31 cellular contexts compared by ENCODE assay signal in the genomic region with DNA sequence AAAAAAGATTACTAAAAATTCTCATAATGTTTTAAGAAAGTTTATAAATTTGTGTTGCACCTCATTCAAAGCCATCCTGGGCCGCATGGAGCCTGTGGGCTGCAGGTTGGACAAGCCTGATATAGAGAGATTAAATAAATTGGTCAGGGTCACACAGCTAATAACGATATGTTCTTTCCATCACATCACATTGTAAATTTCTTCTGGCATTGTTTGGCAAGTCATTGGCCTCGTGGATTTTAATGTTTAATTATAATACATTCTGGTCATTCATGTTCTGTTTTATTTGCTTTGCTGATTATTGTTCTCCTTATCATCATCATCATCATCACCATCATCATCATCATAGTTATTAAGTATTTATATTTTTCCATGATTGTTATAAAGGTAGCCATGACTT.
"Had no signal": no experiment of that assay in that cellular context is flagged by ENCODE, and none has a peak within 500 bp of the region (broad histone marks: within the 10 kb centered on the region; RNA-seq: fewer than 3 reads in every experiment).

No MANE protein-coding gene starts in this region.

- H3K4me1 ChIP-seq: ascending aorta had no signal

- H3K4me3 ChIP-seq: ascending aorta, cardiac muscle cell had no signal

- H3K27ac ChIP-seq: ascending aorta, cardiac muscle cell, WERI-Rb-1 had no signal

- FAIRE-seq: bronchial epithelial cell, TTC549 had no signal

- H3K27me3 ChIP-seq: ascending aorta, cardiac muscle cell had no signal

- H3K36me3 ChIP-seq: ascending aorta, cardiac muscle cell, WERI-Rb-1 had no signal

- DNase-seq: activated CD4-positive, alpha-beta memory T cell treated with anti-CD3 and anti-CD28 coated beads, Interleukin-2, amount 10 ng/mL, durations not matched to agents 7 days and 5 days; activated CD4-positive, alpha-beta T cell treated with anti-CD3 and anti-CD28 coated beads for 1 hour; activated CD4-positive, alpha-beta T cell treated with anti-CD3 and anti-CD28 coated beads for 36 hours; activated CD4-positive, alpha-beta T cell treated with anti-CD3 and anti-CD28 coated beads for 48 hours; activated CD4-positive, alpha-beta T cell treated with anti-CD3 and anti-CD28 coated beads, Interleukin-2, amount 10 ng/mL, durations not matched to agents 7 days and 5 days; activated CD4-positive, alpha-beta T cell treated with anti-CD3 and anti-CD28 coated beads, Interleukin-2, amount 50 U/mL, for 48 hours; activated CD4-positive, CD25-positive, alpha-beta regulatory T cell; activated CD8-positive, alpha-beta memory T cell treated with anti-CD3 and anti-CD28 coated beads for 24 hours; activated CD8-positive, alpha-beta memory T cell treated with anti-CD3 and anti-CD28 coated beads, Interleukin-2, amount 10 ng/mL, durations not matched to agents 7 days and 5 days; activated CD8-positive, alpha-beta memory T cell treated with anti-CD3 and anti-CD28 coated beads, Interleukin-2, amount 50 U/mL, for 48 hours; activated CD8-positive, alpha-beta T cell treated with anti-CD3 and anti-CD28 coated beads, Interleukin-2, amount 10 ng/mL, durations not matched to agents 7 days and 5 days; activated effector memory CD4-positive, alpha-beta T cell treated with Interleukin-2 at 50 U/mL for 16 hours; activated gamma-delta T cell; activated naive CD4-positive, alpha-beta T cell treated with anti-CD3 and anti-CD28 coated beads, Interleukin-2, amount 10 ng/mL, durations not matched to agents 7 days and 5 days; activated naive CD4-positive, alpha-beta T cell treated with Interleukin-2 at 50 U/mL for 16 hours; activated naive CD8-positive, alpha-beta T cell treated with anti-CD3 and anti-CD28 coated beads, Interleukin-2, amount 10 ng/mL, durations not matched to agents 7 days and 5 days; activated naive CD8-positive, alpha-beta T cell treated with anti-CD3 and anti-CD28 coated beads, Interleukin-2, amount 50 U/mL, for 24 hours; activated T-cell treated with anti-CD3 and anti-CD28 coated beads, Interleukin-2, amount 50 U/mL, for 24 hours; activated T-cell treated with anti-CD3 and anti-CD28 coated beads, Interleukin-2, amount 50 U/mL, for 48 hours; amygdala; anterior cingulate cortex; cerebellar nuclear complex; T-helper 2 cell; T-helper 9 cell; WERI-Rb-1 had no signal

- ATAC-seq: activated CD4-positive, alpha-beta T cell treated with anti-CD3 and anti-CD28 coated beads for 36 hours; activated CD4-positive, CD25-positive, alpha-beta regulatory T cell treated with anti-CD3 and anti-CD28 coated beads, Interleukin-2, amount 50 U/mL, for 24 hours; activated CD8-positive, alpha-beta memory T cell treated with anti-CD3 and anti-CD28 coated beads, Interleukin-2, amount 10 ng/mL, durations not matched to agents 7 days and 5 days; activated CD8-positive, alpha-beta T cell treated with anti-CD3 and anti-CD28 coated beads, Interleukin-2, amount 10 ng/mL, durations not matched to agents 7 days and 5 days; activated naive CD8-positive, alpha-beta T cell treated with anti-CD3 and anti-CD28 coated beads, Interleukin-2, amount 50 U/mL, for 24 hours; WTC11 had no signal
